Comparison of ENCODE assay signal across 27 cellular contexts in genomic region chr12:45599196-45599595, GRCh38.
"Had no signal": no experiment of that assay in that cellular context is flagged by ENCODE, and none has a peak within 500 bp of the region (broad histone marks: within the 10 kb centered on the region; RNA-seq: fewer than 3 reads in every experiment).

No MANE protein-coding gene starts in this region.

- H3K4me2 ChIP-seq: neural progenitor cell had no signal

- H3K27ac ChIP-seq: left lung, lower lobe of right lung, neural progenitor cell, neutrophil, right atrium auricular region, skin epidermis, stomach, testis, thyroid gland, transverse colon, upper lobe of left lung, vagina had no signal

- H3K4me3 ChIP-seq: left lung, lower lobe of right lung, neural progenitor cell, right atrium auricular region, skin epidermis, stomach, testis, thyroid gland, transverse colon, upper lobe of left lung, vagina had no signal

- H3K4me1 ChIP-seq: left lung, lower lobe of right lung, neural progenitor cell, right atrium auricular region, stomach, testis, thyroid gland, transverse colon, upper lobe of left lung, vagina had no signal

- ATAC-seq: left colon; left lung; lower lobe of right lung; natural killer cell; sciatic nerve; stimulated activated naive B cell treated with anti-CD40 and anti-IgM and Interleukin-4, amounts not matched to agents 10 μg/mL and 1 μg/mL and 100 μg/mL, for 72 hours; stimulated activated naive CD8-positive, alpha-beta T cell treated with anti-CD3 and anti-CD28 coated beads, Interleukin-15, Interleukin-2, amounts not matched to agents 100 U/mL and 50 U/mL, for 24 hours had no signal

- H3K27me3 ChIP-seq: left lung, neural progenitor cell, neutrophil, right atrium auricular region, stomach, testis, thyroid gland, transverse colon, upper lobe of left lung, vagina had no signal

- H3K36me3 ChIP-seq: left lung, lower lobe of right lung, neural progenitor cell, neutrophil, right atrium auricular region, stomach, thyroid gland, transverse colon, upper lobe of left lung, vagina had no signal

- H3K9ac ChIP-seq: neural progenitor cell had no signal

- H3K9me3 ChIP-seq: left lung, lower lobe of right lung, neutrophil, right atrium auricular region, stomach, testis, thyroid gland, transverse colon, upper lobe of left lung, vagina had no signal

- DNase-seq: hippocampal formation; kidney; left colon; left lung; lower lobe of right lung; mesendoderm; naive B cell; natural killer cell; nephron progenitor cell; occipital lobe; stimulated activated CD4-positive, alpha-beta T cell treated with anti-CD3 and anti-CD28 coated beads, Interleukin-12 subunit alpha, Interleukin-12 subunit beta, amount 100 ng/mL, for 4 hours; stimulated activated CD4-positive, alpha-beta T cell treated with anti-CD3 and anti-CD28 coated beads, Interleukin-15, amount 100 ng/mL, for 24 hours; stimulated activated CD4-positive, alpha-beta T cell treated with anti-CD3 and anti-CD28 coated beads, Interleukin-2, amount 100 ng/mL, for 24 hours; stimulated activated CD4-positive, alpha-beta T cell treated with anti-CD3 and anti-CD28 coated beads, Interleukin-4, amount 100 ng/mL, for 1 hour; stimulated activated naive B cell treated with anti-CD40 and anti-IgM and Interleukin-4, amounts not matched to agents 10 μg/mL and 1 μg/mL and 100 μg/mL, for 72 hours; stimulated activated naive CD8-positive, alpha-beta T cell treated with anti-CD3 and anti-CD28 coated beads, Interleukin-15, Interleukin-2, amounts not matched to agents 100 U/mL and 50 U/mL, for 24 hours; stomach; testis; thyroid gland; transverse colon; upper lobe of left lung had no signal

- H2AFZ ChIP-seq: neural progenitor cell had no signal
